Comparison of ENCODE assay signal across 12 cellular contexts in genomic region chr15:38879909-38880471, GRCh38.
DNase-seq lines count a peak whose midpoint lies in the region; ATAC-seq and TF ChIP-seq lines count a peak whose summit lies in the region.
"Had no signal": no experiment of that assay in that cellular context is flagged by ENCODE, and none has a peak within 500 bp of the region (broad histone marks: within the 10 kb centered on the region; RNA-seq: fewer than 3 reads in every experiment).

No MANE protein-coding gene starts in this region.

- H2AFZ ChIP-seq in osteoblast (ENCODE audit: low read length), result no peak overlapping the region
- H2AFZ ChIP-seq: hepatocyte had no signal

- no peaks in the 10 kb centered on the region for H3K36me3 ChIP-seq in SJCRH30
- no peaks in the 10 kb centered on the region for H3K36me3 ChIP-seq in osteoblast (ENCODE audit: insufficient read depth, low read length)

- DNase-seq in AG20443 (ENCODE audit: low spot score) (peak; percentile 66), SJCRH30 (peak; percentile 80 to 88), fibroblast of the aortic adventitia (ENCODE audit: low read depth) (peak; percentile 63), osteoblast (ENCODE audit: insufficient read length, low spot score, missing footprints) (peak; percentile 73), NCI-H1092 (lab: John Stamatoyannopoulos, UW) (no peak), Kasumi-1 (lab: John Stamatoyannopoulos, UW) (no peak)
- DNase-seq in activated CD4-positive, alpha-beta T cell treated with anti-CD3 and anti-CD28 coated beads, Interleukin-2, amount 50 U/mL, for 4 hours, result no peak
- DNase-seq: DMS153, NCI-H1436, NCI-H748 treated with DMSO at 0.1 percent for 48 hours had no signal

- no peaks in the 10 kb centered on the region for H4K20me1 ChIP-seq in osteoblast (ENCODE audit: insufficient read depth, low read length)

- no peak overlapping the region for H3K4me3 ChIP-seq in SJCRH30
- H3K4me3 ChIP-seq in fibroblast of the aortic adventitia (ENCODE audit: low read depth, low read length), result no peak overlapping the region
- H3K4me3 ChIP-seq in osteoblast (ENCODE audit: insufficient read depth, low read length), result no peak overlapping the region
- H3K4me3 ChIP-seq: hepatocyte had no signal

- ATAC-seq in GM21367 (IDR thresholded peaks at IDR 0.05; ENCODE audit: unreplicated experiment), result no peak

- no peak for TF ChIP-seq CTCF in fibroblast of the aortic adventitia (IDR thresholded peaks at IDR 0.05; ENCODE audit: insufficient read depth, low read length)
- no peak for TF ChIP-seq CTCF in osteoblast (IDR thresholded peaks at IDR 0.05; ENCODE audit: extremely low read depth, low read depth, low read length)

- H3K9me3 ChIP-seq in SJCRH30 (replicated peaks), result no peaks in the 10 kb centered on the region
- H3K9me3 ChIP-seq in osteoblast (ENCODE audit: low read depth, low read length), result no peaks in the 10 kb centered on the region

- H3K27me3 ChIP-seq in SJCRH30, result no peaks in the 10 kb centered on the region
- no peaks in the 10 kb centered on the region for H3K27me3 ChIP-seq in osteoblast (ENCODE audit: insufficient read depth, low read length)
- H3K27me3 ChIP-seq: hepatocyte had no signal

- H3K79me2 ChIP-seq in osteoblast (ENCODE audit: insufficient read depth, low read length), result no peaks in the 10 kb centered on the region
- H3K79me2 ChIP-seq: hepatocyte had no signal

- H3K4me2 ChIP-seq in osteoblast (ENCODE audit: insufficient read depth, low read length), result peak overlapping the region; percentile 2
- H3K4me2 ChIP-seq: hepatocyte had no signal

- H3K4me1 ChIP-seq in SJCRH30 (peaks cover 74% of the 10 kb centered on the region), osteoblast (ENCODE audit: insufficient read depth, low read length) (peaks cover 35% of the 10 kb centered on the region)

- peak overlapping the region; percentile 69 for H3K27ac ChIP-seq in SJCRH30
- peak overlapping the region; percentile 81 for H3K27ac ChIP-seq in osteoblast (ENCODE audit: low read depth, low read length)
- H3K27ac ChIP-seq: hepatocyte had no signal

Comparison
In these comparisons a context has a peak if more than half of its experiments do, and no peak if none do; other contexts are left out.
1. DNase-seq: peak in AG20443 (single experiment), SJCRH30 (2 of 2), fibroblast of the aortic adventitia (single experiment) and osteoblast (single experiment); none in activated CD4-positive, alpha-beta T cell treated with anti-CD3 and anti-CD28 coated beads, Interleukin-2, amount 50 U/mL, for 4 hours (0 of 2), NCI-H1092 (single experiment) and Kasumi-1 (0 of 2).